ENCODE assay signal across 8 cellular contexts in the genomic region with DNA sequence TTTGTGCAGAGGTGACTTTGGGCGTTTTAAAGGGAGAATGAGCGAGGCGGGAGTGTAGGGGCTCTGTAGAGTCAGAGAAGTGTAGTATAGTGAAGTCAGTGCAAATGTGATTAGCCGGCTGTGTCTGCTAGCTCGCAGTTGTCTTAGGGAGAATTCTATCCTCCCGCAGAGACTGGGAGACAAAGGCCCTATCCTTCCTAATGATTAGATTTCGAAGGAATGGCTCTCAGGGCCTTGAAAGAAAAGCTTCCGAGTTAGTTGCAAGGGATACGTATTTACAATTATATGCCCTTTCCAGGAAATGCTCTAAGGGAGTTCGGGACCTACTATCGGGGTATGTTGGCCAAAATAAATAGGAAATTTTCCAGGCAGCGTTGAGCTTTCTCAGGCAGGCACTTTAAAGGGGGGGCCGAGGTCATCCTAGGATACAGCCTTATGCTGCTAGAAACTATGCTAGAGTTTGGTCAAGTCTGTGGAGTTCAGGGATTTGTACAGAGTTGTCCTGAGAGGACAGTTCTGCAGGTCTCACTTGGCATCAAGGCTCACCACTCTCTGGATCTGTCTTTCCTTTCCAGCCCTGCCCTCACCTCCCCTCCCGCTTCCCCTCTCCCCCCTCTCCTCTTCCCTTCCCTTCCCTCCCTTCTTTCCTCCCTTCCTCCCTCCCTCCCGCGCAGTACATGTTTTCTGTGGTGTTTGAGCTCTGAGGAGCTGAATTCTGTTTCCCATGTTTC. TPM values are rescaled to one million over a fixed set of nuclear protein-coding genes. Genes with fewer than 3 reads are reported as not detected.
DNase-seq lines count a peak whose midpoint lies in the region; ATAC-seq and TF ChIP-seq lines count a peak whose summit lies in the region.

No MANE protein-coding gene starts in this region.

- no peaks in the 10 kb centered on the region for H3K27me3 ChIP-seq in adipocyte (replicated peaks; ENCODE audit: control insufficient read depth, insufficient read depth, low read length)
- H3K27me3 ChIP-seq in spleen (replicated peaks in 1 of 7): no peaks in the 10 kb centered on the region

- peak overlapping the region; percentile 98 for H3K4me3 ChIP-seq in adipocyte (ENCODE audit: low read length)
- peak overlapping the region; percentile 92 for H3K4me3 ChIP-seq in iPS-18c (ENCODE audit: insufficient read depth, low read depth, low read length)
- peak overlapping the region; percentile 79 to 97 (median 88) for H3K4me3 ChIP-seq in spleen

- peak overlapping the region; percentile 68 to 92 (median 86) for H3K27ac ChIP-seq in spleen

- peaks cover 31% of the 10 kb centered on the region for H3K36me3 ChIP-seq in adipocyte (ENCODE audit: control insufficient read depth, insufficient read depth, low read length, severe bottlenecking)
- peaks cover 0 to 34% (median 20%) of the 10 kb centered on the region in 6 donors for H3K36me3 ChIP-seq in spleen

- no peak for ATAC-seq in HG03139 (IDR thresholded peaks at IDR 0.05; ENCODE audit: unreplicated experiment)

- WGBS in spleen, 5 donors: 3 to 6% (median 4%) methylated on average over 16 of the region's 16 CpGs

- TF ChIP-seq CTCF in spleen (IDR thresholded peaks at IDR 0.05 in 8 of 11, conservative IDR thresholded peaks at IDR 0.05 in 3 of 11): no peak

- intact Hi-C loops in spleen (cut with DNase I; ENCODE audit: low total_unique reads): loop anchor here (10.0 kb wide), 1 partner anchor 902 kb away; no protein-coding TSS in a partner anchor

- H3K9me3 ChIP-seq in adipocyte (ENCODE audit: control insufficient read depth, low read length): no peaks in the 10 kb centered on the region
- H3K9me3 ChIP-seq in iPS-18c (ENCODE audit: control insufficient read depth, insufficient read depth, low read length): no peaks in the 10 kb centered on the region
- no peaks in the 10 kb centered on the region for H3K9me3 ChIP-seq in spleen

- DNase-seq in ELR (ENCODE audit: low read depth) (peak; percentile 43), Kasumi-1 (lab: John Stamatoyannopoulos, UW) (peak; percentile 43 to 51), adipocyte (ENCODE audit: low read depth) (peak; percentile 59), spleen (no peak), CD1c-positive myeloid dendritic cell (ENCODE audit: extremely low spot score) (no peak)
- DNase-seq in stimulated activated CD4-positive, alpha-beta T cell treated with anti-CD3 and anti-CD28 coated beads, Interleukin-2, amount 100 ng/mL, for 48 hours: no peak

- H3K4me1 ChIP-seq in adipocyte (ENCODE audit: control insufficient read depth, insufficient read depth, low read length) (peaks cover 37% of the 10 kb centered on the region), spleen (peaks cover 31 to 73% (median 57%) of the 10 kb centered on the region in 6 donors)

- no peak for TF ChIP-seq POLR2A in spleen (IDR thresholded peaks at IDR 0.05)

- H3K9ac ChIP-seq in adipocyte (ENCODE audit: low read length): peak overlapping the region; percentile 97

RNA-seq across cellular contexts. Expression of gene MRPL32, which starts 0.8 kb away (rescaled TPM):
- total RNA-seq in spleen: 10 to 100 TPM; 27.7 to 44.7 (median 33.0) TPM
- 10 to 100 TPM; 50.3 to 59.4 (median 52.6) TPM for polyA plus RNA-seq in spleen

RNA-seq across cellular contexts. Expression of gene PSMA2, which starts 1.1 kb away (rescaled TPM):
- total RNA-seq in spleen: 10 to 100 TPM; 44.3 to 71.1 (median 58.2) TPM
- 100 to 1,000 TPM in 2 of 3 donors, 10 to 100 TPM in 1; 95.9 to 144 (median 144) TPM for polyA plus RNA-seq in spleen

RNA-seq across cellular contexts. Expression of gene C7orf25, which starts 21.2 kb away (rescaled TPM):
- total RNA-seq in spleen: 10 to 100 TPM in 1 of 7 donors, 1 to 10 TPM in 6; 4.4 to 19.5 (median 6.5) TPM
- 1 to 10 TPM; 1.7 to 4.0 (median 2.8) TPM for polyA plus RNA-seq in spleen

Comparison
In these comparisons a context has a peak if more than half of its experiments do, and no peak if none do; other contexts are left out.
1. DNase-seq: peak in ELR (single experiment), Kasumi-1 (2 of 2) and adipocyte (single experiment); none in spleen (single experiment), CD1c-positive myeloid dendritic cell (single experiment) and stimulated activated CD4-positive, alpha-beta T cell treated with anti-CD3 and anti-CD28 coated beads, Interleukin-2, amount 100 ng/mL, for 48 hours (0 of 2).
2. Peak in every context shown above with its lines, with median percentiles within 50 percentile points of each other: H3K4me3 ChIP-seq.